ENCODE assay signal across 2 cellular contexts in the genomic region with DNA sequence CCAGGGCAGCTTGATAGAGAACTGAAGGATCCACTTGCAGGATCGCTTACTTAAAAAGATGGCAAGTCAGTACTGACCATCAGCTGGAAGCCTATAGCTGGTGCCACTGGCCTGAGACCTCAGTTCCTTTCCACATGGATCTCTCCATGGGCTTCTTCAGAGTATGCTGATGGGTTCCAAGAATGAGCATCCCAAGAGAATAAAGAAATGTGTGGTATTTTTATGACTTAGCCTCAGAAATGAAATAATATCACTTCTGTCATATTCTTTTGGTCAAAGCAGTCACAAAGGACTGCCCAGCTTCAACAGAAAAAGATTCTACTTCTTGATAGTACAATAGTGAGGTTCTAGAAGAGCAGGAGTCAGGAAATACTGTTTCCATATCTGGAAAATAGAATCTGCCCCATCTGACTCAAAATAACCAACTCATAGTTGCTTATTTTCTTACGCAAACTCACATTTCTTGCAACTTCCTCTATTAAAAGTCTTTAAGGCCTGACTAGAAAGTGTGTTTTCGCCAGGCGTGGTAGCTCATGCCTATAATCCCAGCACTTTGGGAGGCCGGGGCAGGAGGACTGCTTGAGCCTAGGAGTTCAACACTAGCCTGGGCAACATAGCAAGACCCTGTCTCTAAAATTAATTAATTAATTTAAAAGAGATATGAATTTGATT.
TF ChIP-seq lines count a peak whose summit lies in the region.

No MANE protein-coding gene starts in this region.

TF ChIP-seq in liver, 16 proteins besides CTCF, POLR2A, EP300 and RAD21 (continued from another document):
- TF ChIP-seq, protein P1, sequence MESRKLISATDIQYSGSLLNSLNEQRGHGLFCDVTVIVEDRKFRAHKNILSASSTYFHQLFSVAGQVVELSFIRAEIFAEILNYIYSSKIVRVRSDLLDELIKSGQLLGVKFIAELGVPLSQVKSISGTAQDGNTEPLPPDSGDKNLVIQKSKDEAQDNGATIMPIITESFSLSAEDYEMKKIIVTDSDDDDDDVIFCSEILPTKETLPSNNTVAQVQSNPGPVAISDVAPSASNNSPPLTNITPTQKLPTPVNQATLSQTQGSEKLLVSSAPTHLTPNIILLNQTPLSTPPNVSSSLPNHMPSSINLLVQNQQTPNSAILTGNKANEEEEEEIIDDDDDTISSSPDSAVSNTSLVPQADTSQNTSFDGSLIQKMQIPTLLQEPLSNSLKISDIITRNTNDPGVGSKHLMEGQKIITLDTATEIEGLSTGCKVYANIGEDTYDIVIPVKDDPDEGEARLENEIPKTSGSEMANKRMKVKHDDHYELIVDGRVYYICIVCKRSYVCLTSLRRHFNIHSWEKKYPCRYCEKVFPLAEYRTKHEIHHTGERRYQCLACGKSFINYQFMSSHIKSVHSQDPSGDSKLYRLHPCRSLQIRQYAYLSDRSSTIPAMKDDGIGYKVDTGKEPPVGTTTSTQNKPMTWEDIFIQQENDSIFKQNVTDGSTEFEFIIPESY (IDR thresholded peaks at IDR 0.05): no peak
- no peak for TF ChIP-seq YY1 (IDR thresholded peaks at IDR 0.05)
- TF ChIP-seq, protein P2, sequence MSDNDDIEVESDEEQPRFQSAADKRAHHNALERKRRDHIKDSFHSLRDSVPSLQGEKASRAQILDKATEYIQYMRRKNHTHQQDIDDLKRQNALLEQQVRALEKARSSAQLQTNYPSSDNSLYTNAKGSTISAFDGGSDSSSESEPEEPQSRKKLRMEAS (IDR thresholded peaks at IDR 0.05): no peak
TF ChIP-seq in liver: peak in this region for 0.

TF ChIP-seq in HepG2, 621 proteins besides CTCF, POLR2A, EP300 and RAD21 (continued from another document):
- TF ChIP-seq, protein P3, sequence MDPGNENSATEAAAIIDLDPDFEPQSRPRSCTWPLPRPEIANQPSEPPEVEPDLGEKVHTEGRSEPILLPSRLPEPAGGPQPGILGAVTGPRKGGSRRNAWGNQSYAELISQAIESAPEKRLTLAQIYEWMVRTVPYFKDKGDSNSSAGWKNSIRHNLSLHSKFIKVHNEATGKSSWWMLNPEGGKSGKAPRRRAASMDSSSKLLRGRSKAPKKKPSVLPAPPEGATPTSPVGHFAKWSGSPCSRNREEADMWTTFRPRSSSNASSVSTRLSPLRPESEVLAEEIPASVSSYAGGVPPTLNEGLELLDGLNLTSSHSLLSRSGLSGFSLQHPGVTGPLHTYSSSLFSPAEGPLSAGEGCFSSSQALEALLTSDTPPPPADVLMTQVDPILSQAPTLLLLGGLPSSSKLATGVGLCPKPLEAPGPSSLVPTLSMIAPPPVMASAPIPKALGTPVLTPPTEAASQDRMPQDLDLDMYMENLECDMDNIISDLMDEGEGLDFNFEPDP (CRISPR knock-in tag; conservative IDR thresholded peaks at IDR 0.05): no peak
- no peak for TF ChIP-seq RFX5 (IDR thresholded peaks at IDR 0.05; ENCODE audit: low read depth, low read length)
- TF ChIP-seq ZNF343 (CRISPR knock-in tag; IDR thresholded peaks at IDR 0.05): no peak
- TF ChIP-seq, protein P4, sequence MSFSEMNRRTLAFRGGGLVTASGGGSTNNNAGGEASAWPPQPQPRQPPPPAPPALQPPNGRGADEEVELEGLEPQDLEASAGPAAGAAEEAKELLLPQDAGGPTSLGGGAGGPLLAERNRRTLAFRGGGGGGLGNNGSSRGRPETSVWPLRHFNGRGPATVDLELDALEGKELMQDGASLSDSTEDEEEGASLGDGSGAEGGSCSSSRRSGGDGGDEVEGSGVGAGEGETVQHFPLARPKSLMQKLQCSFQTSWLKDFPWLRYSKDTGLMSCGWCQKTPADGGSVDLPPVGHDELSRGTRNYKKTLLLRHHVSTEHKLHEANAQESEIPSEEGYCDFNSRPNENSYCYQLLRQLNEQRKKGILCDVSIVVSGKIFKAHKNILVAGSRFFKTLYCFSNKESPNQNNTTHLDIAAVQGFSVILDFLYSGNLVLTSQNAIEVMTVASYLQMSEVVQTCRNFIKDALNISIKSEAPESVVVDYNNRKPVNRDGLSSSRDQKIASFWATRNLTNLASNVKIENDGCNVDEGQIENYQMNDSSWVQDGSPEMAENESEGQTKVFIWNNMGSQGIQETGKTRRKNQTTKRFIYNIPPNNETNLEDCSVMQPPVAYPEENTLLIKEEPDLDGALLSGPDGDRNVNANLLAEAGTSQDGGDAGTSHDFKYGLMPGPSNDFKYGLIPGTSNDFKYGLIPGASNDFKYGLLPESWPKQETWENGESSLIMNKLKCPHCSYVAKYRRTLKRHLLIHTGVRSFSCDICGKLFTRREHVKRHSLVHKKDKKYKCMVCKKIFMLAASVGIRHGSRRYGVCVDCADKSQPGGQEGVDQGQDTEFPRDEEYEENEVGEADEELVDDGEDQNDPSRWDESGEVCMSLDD (CRISPR knock-in tag; IDR thresholded peaks at IDR 0.05; ENCODE audit: borderline replicate concordance): no peak
- no peak for TF ChIP-seq ZNF354B (CRISPR knock-in tag; IDR thresholded peaks at IDR 0.05)
- TF ChIP-seq HNRNPLL (IDR thresholded peaks at IDR 0.05; ENCODE audit: low read depth, low read length, poor library complexity, severe bottlenecking): no peak
- no peak for TF ChIP-seq KLF9 (CRISPR knock-in tag; IDR thresholded peaks at IDR 0.05; ENCODE audit: low read depth)
- TF ChIP-seq ZNF484 (CRISPR knock-in tag; IDR thresholded peaks at IDR 0.05; ENCODE audit: borderline replicate concordance, low read depth): no peak
- no peak for TF ChIP-seq ELF3 (CRISPR knock-in tag; IDR thresholded peaks at IDR 0.05)
- TF ChIP-seq, protein P5, sequence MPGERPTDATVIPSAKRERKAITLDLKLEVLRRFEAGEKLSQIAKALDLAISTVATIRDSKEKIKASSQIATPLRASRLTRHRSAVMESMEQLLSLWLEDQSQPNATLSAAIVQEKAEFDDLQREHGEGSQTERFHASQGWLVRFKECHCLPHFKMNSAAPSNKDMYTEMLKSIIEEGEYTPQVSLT (CRISPR knock-in tag; IDR thresholded peaks at IDR 0.05; ENCODE audit: borderline replicate concordance, low read depth): no peak
